ENCODE assay signal across 14 cellular contexts in genomic region chr4:56426273-56426672, GRCh38. TPM values are rescaled to one million over a fixed set of nuclear protein-coding genes. Genes with fewer than 3 reads are reported as not detected.
DNase-seq lines count a peak whose midpoint lies in the region; ATAC-seq, FAIRE-seq and TF ChIP-seq lines count a peak whose summit lies in the region.
"Had no signal": no experiment of that assay in that cellular context is flagged by ENCODE, and none has a peak within 500 bp of the region (broad histone marks: within the 10 kb centered on the region; RNA-seq: fewer than 3 reads in every experiment).

No MANE protein-coding gene starts in this region.

- TF ChIP-seq POLR2A in erythroblast (IDR thresholded peaks at IDR 0.05; ENCODE audit: low read length): no peak

- ATAC-seq in GM18520 (IDR thresholded peaks at IDR 0.05; ENCODE audit: unreplicated experiment) (peak; percentile 61), GM21367 (IDR thresholded peaks at IDR 0.05; ENCODE audit: unreplicated experiment) (peak; percentile 62), HG02885 (IDR thresholded peaks at IDR 0.05; ENCODE audit: poor library complexity, unreplicated experiment) (peak; percentile 76), HG03558 (IDR thresholded peaks at IDR 0.05; ENCODE audit: extremely low read depth, unreplicated experiment) (peak; percentile 74), esophagus mucosa (no peak)

- FAIRE-seq in frontal cortex (lab: Jason Lieb, UNC): no peak

- DNase-seq in erythroblast (lab: John Stamatoyannopoulos, UW) (no peak), NCI-H1092 (lab: John Stamatoyannopoulos, UW) (no peak), frontal cortex (ENCODE audit: low spot score in 2 of 2) (no peak)
- DNase-seq: activated T-cell treated with anti-CD3 and anti-CD28 coated beads, Interleukin-2, amount 50 U/mL, for 24 hours; BE2C; effector CD8-positive, alpha-beta T cell; NCI-H1105; NCI-H774; stimulated activated CD4-positive, alpha-beta T cell treated with anti-CD3 and anti-CD28 coated beads, Interleukin-4, amount 100 ng/mL, for 24 hours had no signal

RNA-seq across cellular contexts. Expression of gene PPAT, which starts 9.1 kb away (rescaled TPM):
- total RNA-seq in esophagus mucosa: 8.8 TPM
- total RNA-seq in frontal cortex: 24.9 TPM

RNA-seq across cellular contexts. Expression of gene PAICS, which starts 9.8 kb away (rescaled TPM):
- total RNA-seq in esophagus mucosa (71.7 TPM), frontal cortex (6.9 TPM)

RNA-seq across cellular contexts. Expression of gene AASDH, which starts 39.0 kb away (rescaled TPM):
- total RNA-seq in esophagus mucosa (8.3 TPM), frontal cortex (24.1 TPM)

RNA-seq across cellular contexts. Expression of gene SRP72, which starts 41.1 kb away (rescaled TPM):
- 85.2 TPM for total RNA-seq in esophagus mucosa
- 51.4 TPM for total RNA-seq in frontal cortex
